ENCODE assay signal across 24 cellular contexts in the genomic region with DNA sequence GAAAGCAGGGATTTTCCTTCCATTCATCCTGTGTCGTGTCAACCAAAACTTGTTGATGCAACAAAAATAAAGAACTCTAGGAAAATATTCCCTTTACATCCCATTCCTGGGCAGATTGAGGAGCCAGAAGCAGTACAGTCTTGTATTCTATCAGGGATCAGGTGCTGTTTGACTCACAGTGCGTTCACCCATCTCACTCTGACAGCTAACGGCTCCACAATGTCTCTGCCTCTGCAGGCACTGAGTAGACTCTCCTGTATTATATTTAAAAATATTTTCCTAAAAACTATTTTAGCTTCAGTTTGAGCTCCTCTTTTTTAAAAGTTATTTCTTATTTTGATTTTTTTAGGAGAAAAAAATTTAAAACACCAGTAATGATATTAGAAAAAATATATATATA.
DNase-seq lines count a peak whose midpoint lies in the region; ATAC-seq, FAIRE-seq and TF ChIP-seq lines count a peak whose summit lies in the region.
"Had no signal": no experiment of that assay in that cellular context is flagged by ENCODE, and none has a peak within 500 bp of the region (broad histone marks: within the 10 kb centered on the region; RNA-seq: fewer than 3 reads in every experiment).

No MANE protein-coding gene starts in this region.

- no peak for TF ChIP-seq POLR2A in H1 (IDR thresholded peaks at IDR 0.05; ENCODE audit: control extremely low read depth in 1 of 2, low read depth in 2 of 2, low read length in 2 of 2)

- no peak for ATAC-seq in HG03097 (IDR thresholded peaks at IDR 0.05; ENCODE audit: low FRiP score, unreplicated experiment)
- ATAC-seq: A549 had no signal

- no peaks in the 10 kb centered on the region for H3K27me3 ChIP-seq in H1 (replicated peaks in 1 of 4; ENCODE audit: control insufficient read depth in 3 of 4, extremely low read depth in 1 of 4, insufficient read depth in 3 of 4, low read length in 3 of 4)
- no peaks in the 10 kb centered on the region for H3K27me3 ChIP-seq in neural cell (ENCODE audit: insufficient read depth, low read depth, low read length)
- H3K27me3 ChIP-seq: BE2C; BLaER1 treated with 17β-estradiol and CSF1 and Interleukin-3, amounts not matched to agents 10 nM and 100 nM had no signal

- no peak for TF ChIP-seq RAD21 in H1 (IDR thresholded peaks at IDR 0.05 in 1 of 2, conservative IDR thresholded peaks at IDR 0.05 in 1 of 2; ENCODE audit: low read depth in 2 of 2, low read length in 2 of 2)
- TF ChIP-seq RAD21 in neural cell (conservative IDR thresholded peaks at IDR 0.05): no peak

- no peak for FAIRE-seq in H1 (lab: Jason Lieb, UNC)
- FAIRE-seq: A549, GM12891, GM18507 had no signal

- no peaks in the 10 kb centered on the region for H3K36me3 Mint-ChIP-seq in activated CD4-positive, alpha-beta T cell treated with anti-CD3 and anti-CD28 coated beads, Interleukin-2, amount 10 ng/mL, durations not matched to agents 24 days and 14 days (ENCODE audit: low read depth)
- H3K36me3 Mint-ChIP-seq: CD14-positive monocyte had no signal

- H2BK5ac ChIP-seq in H1 (ENCODE audit: low read depth, low read length): no peak overlapping the region

- H3K27me3 Mint-ChIP-seq in activated CD4-positive, alpha-beta T cell treated with anti-CD3 and anti-CD28 coated beads, Interleukin-2, amount 10 ng/mL, durations not matched to agents 24 days and 14 days: no peaks in the 10 kb centered on the region
- H3K27me3 Mint-ChIP-seq: CD4-positive, alpha-beta T cell had no signal

- H4K5ac ChIP-seq in H1 (ENCODE audit: insufficient read length, low read depth, low read length): no peak overlapping the region

- no peak overlapping the region for H2BK120ac ChIP-seq in H1 (replicated peaks; ENCODE audit: low read depth, low read length)

- no peak overlapping the region for H3K4me3 Mint-ChIP-seq in activated CD4-positive, alpha-beta T cell treated with anti-CD3 and anti-CD28 coated beads, Interleukin-2, amount 10 ng/mL, durations not matched to agents 24 days and 14 days
- H3K4me3 Mint-ChIP-seq: CD14-positive monocyte; CD4-positive, alpha-beta T cell had no signal

- H3K27ac ChIP-seq in H1 (ENCODE audit: low read depth, low read length) (no peak overlapping the region), neural cell (ENCODE audit: low read length) (no peak overlapping the region)
- H3K27ac ChIP-seq: A549; BLaER1 treated with 17β-estradiol and CSF1 and Interleukin-3, amounts not matched to agents 10 nM and 100 nM had no signal

- no peaks in the 10 kb centered on the region for H3K36me3 ChIP-seq in H1 (ENCODE audit: control insufficient read depth in 2 of 4, insufficient read depth in 4 of 4, low read length in 3 of 4)
- H3K36me3 ChIP-seq in neural cell (ENCODE audit: insufficient read depth, low read length): no peaks in the 10 kb centered on the region
- H3K36me3 ChIP-seq: BE2C; BLaER1 treated with 17β-estradiol and CSF1 and Interleukin-3, amounts not matched to agents 10 nM and 100 nM had no signal

- no peak overlapping the region for H2BK20ac ChIP-seq in H1 (ENCODE audit: low read length)

- H2BK12ac ChIP-seq in H1 (ENCODE audit: low read depth, low read length): no peak overlapping the region

- no peaks in the 10 kb centered on the region for H3K9me3 Mint-ChIP-seq in activated CD4-positive, alpha-beta T cell treated with anti-CD3 and anti-CD28 coated beads, Interleukin-2, amount 10 ng/mL, durations not matched to agents 24 days and 14 days
- H3K9me3 Mint-ChIP-seq: CD4-positive, alpha-beta T cell had no signal

- H4K91ac ChIP-seq in H1 (replicated peaks; ENCODE audit: insufficient read length, low read length): no peak overlapping the region

- intact Hi-C loops in activated CD4-positive, alpha-beta T cell treated with anti-CD3 and anti-CD28 coated beads, Interleukin-2, amount 10 ng/mL, durations not matched to agents 24 days and 14 days (cut with micrococcal nuclease): no loop called here

- H3K56ac ChIP-seq in H1 (replicated peaks; ENCODE audit: insufficient read length, low read depth, low read length): no peak overlapping the region

- H3K9me3 ChIP-seq in H1 (ENCODE audit: insufficient read depth in 2 of 2, low read depth in 1 of 2, low read length in 1 of 2) (no peaks in the 10 kb centered on the region), neural cell (ENCODE audit: low read length) (no peaks in the 10 kb centered on the region)
- H3K9me3 ChIP-seq: A549; BE2C; BLaER1 treated with 17β-estradiol and CSF1 and Interleukin-3, amounts not matched to agents 10 nM and 100 nM had no signal

- no peak overlapping the region for H2AK5ac ChIP-seq in H1 (ENCODE audit: low read depth, low read length)

- no peak overlapping the region for H2BK15ac ChIP-seq in H1 (ENCODE audit: low read length)

- H3K4me1 Mint-ChIP-seq in activated CD4-positive, alpha-beta T cell treated with anti-CD3 and anti-CD28 coated beads, Interleukin-2, amount 10 ng/mL, durations not matched to agents 24 days and 14 days: no peaks in the 10 kb centered on the region
- H3K4me1 Mint-ChIP-seq: CD14-positive monocyte had no signal

- H3K79me2 ChIP-seq in H1 (ENCODE audit: control insufficient read depth in 1 of 2, insufficient read depth in 2 of 2, low read length in 2 of 2): no peaks in the 10 kb centered on the region
- H3K79me2 ChIP-seq in neural cell (replicated peaks; ENCODE audit: insufficient read depth, low read length): no peaks in the 10 kb centered on the region

- no peak overlapping the region for H3K9ac ChIP-seq in H1 (replicated peaks in 1 of 4; ENCODE audit: extremely low read depth in 1 of 4, low read depth in 3 of 4, low read length in 3 of 4)
- H3K9ac ChIP-seq in neural cell (ENCODE audit: low read length): no peak overlapping the region
- H3K9ac ChIP-seq: BLaER1 treated with 17β-estradiol and CSF1 and Interleukin-3, amounts not matched to agents 10 nM and 100 nM had no signal

- H3K27ac Mint-ChIP-seq in activated CD4-positive, alpha-beta T cell treated with anti-CD3 and anti-CD28 coated beads, Interleukin-2, amount 10 ng/mL, durations not matched to agents 24 days and 14 days: no peak overlapping the region
- H3K27ac Mint-ChIP-seq: CD14-positive monocyte; CD4-positive, alpha-beta T cell had no signal

- POLR2A ChIA-PET in H1 (lab: Charles Lee; ENCODE audit: partially characterized antibody): no interaction called here

- H4K8ac ChIP-seq in H1 (ENCODE audit: extremely low read depth, insufficient read depth, low read length): no peak overlapping the region

- DNase-seq in activated CD4-positive, alpha-beta T cell treated with anti-CD3 and anti-CD28 coated beads, Interleukin-2, amount 10 ng/mL, durations not matched to agents 24 days and 14 days: peak; percentile 25
- DNase-seq in activated CD4-positive, alpha-beta T cell treated with anti-CD3 and anti-CD28 coated beads, Interleukin-2, amount 50 U/mL, for 48 hours: no peak
- DNase-seq in H1 (ENCODE audit: low read depth in 1 of 2, low spot score in 2 of 2) (no peak), NCI-H2171 treated with DMSO at 0.1 percent for 48 hours (lab: John Stamatoyannopoulos, UW) (no peak), SHP77 (lab: John Stamatoyannopoulos, UW) (no peak)
- DNase-seq: 8988T; ACHN; AML-193; BE2C; Calu3; CD4-positive, alpha-beta T cell; COR-L47; DMS53; DMS79 treated with DMSO at 0.1 percent for 48 hours; GF-D8; GOT3; HCEC 1CT had no signal

- no peaks in the 10 kb centered on the region for H4K20me1 ChIP-seq in H1 (replicated peaks in 1 of 2; ENCODE audit: control insufficient read depth in 1 of 2, insufficient read depth in 2 of 2, low read length in 2 of 2)
- H4K20me1 ChIP-seq in neural cell (ENCODE audit: insufficient read depth): no peaks in the 10 kb centered on the region
- H4K20me1 ChIP-seq: BLaER1 treated with 17β-estradiol and CSF1 and Interleukin-3, amounts not matched to agents 10 nM and 100 nM had no signal

- peak overlapping the region; percentile 48; the same call in 1 of the 2 replicates for H2AFZ ChIP-seq in H1 (ENCODE audit: low read length)
- H2AFZ ChIP-seq in neural cell (ENCODE audit: low read depth, low read length): no peak overlapping the region

- 87% methylated on average over 3 of the region's 3 CpGs; no CpG with 5 or more reads in 1 of the 2 experiments for WGBS in H1 (ENCODE audit: extremely low coverage in 1 of 2, insufficient coverage in 1 of 2, insufficient read length in 1 of 2, insufficient replicate concordance in 2 of 2, low coverage in 1 of 2, low lambda C conversion rate in 2 of 2, missing lambda C conversion rate in 1 of 2), 2 experiments

- H3K14ac ChIP-seq in H1 (ENCODE audit: insufficient read length): no peak overlapping the region

- no peak for TF ChIP-seq EP300 in H1 (IDR thresholded peaks at IDR 0.05; ENCODE audit: borderline replicate concordance in 1 of 2, low read depth in 2 of 2, low read length in 2 of 2)
- TF ChIP-seq EP300 in neural cell (conservative IDR thresholded peaks at IDR 0.05; ENCODE audit: poor library complexity, severe bottlenecking): no peak

- H3K4me3 ChIP-seq in H1 (ENCODE audit: extremely low read depth in 1 of 4, insufficient read depth in 2 of 4, low read depth in 3 of 4, low read length in 4 of 4) (no peak overlapping the region), neural cell (ENCODE audit: low read length) (no peak overlapping the region)
- H3K4me3 ChIP-seq: A549; BLaER1 treated with 17β-estradiol and CSF1 and Interleukin-3, amounts not matched to agents 10 nM and 100 nM had no signal

- no peaks in the 10 kb centered on the region for H3F3A ChIP-seq in neural cell (ENCODE audit: insufficient read depth, low read length, poor library complexity, severe bottlenecking)

- no peak overlapping the region for H3K4ac ChIP-seq in H1 (replicated peaks; ENCODE audit: insufficient read length, low read depth, low read length)

- H3K23ac ChIP-seq in H1 (ENCODE audit: insufficient read length): no peak overlapping the region

- H3K4me2 ChIP-seq in H1 (ENCODE audit: insufficient read depth in 1 of 2, low read depth in 2 of 2, low read length in 2 of 2) (no peak overlapping the region), neural cell (ENCODE audit: low read length) (no peak overlapping the region)
- H3K4me2 ChIP-seq: A549; BLaER1 treated with 17β-estradiol and CSF1 and Interleukin-3, amounts not matched to agents 10 nM and 100 nM had no signal

- no peaks in the 10 kb centered on the region for H3K9me2 ChIP-seq in neural cell (ENCODE audit: insufficient read depth, low read length)

- no peaks in the 10 kb centered on the region for H3K79me1 ChIP-seq in H1 (ENCODE audit: low read depth, low read length)

- CTCF ChIA-PET in H1 (lab: Charles Lee; ENCODE audit: partially characterized antibody): interaction anchor here (0.7 kb wide), 2 partner anchors 51 to 279 kb away, joined by 3 read pairs; no protein-coding TSS in a partner anchor

- H3K23me2 ChIP-seq in H1 (ENCODE audit: low read depth, low read length): no peaks in the 10 kb centered on the region

- no peaks in the 10 kb centered on the region for H3K4me1 ChIP-seq in H1 (replicated peaks in 1 of 4; ENCODE audit: control insufficient read depth in 3 of 4, insufficient read depth in 4 of 4, low read length in 3 of 4)
- H3K4me1 ChIP-seq: A549; BE2C; BLaER1 treated with 17β-estradiol and CSF1 and Interleukin-3, amounts not matched to agents 10 nM and 100 nM had no signal

- no peak overlapping the region for H3K18ac ChIP-seq in H1 (ENCODE audit: extremely low read depth, low read length)

- TF ChIP-seq CTCF in H1 (IDR thresholded peaks at IDR 0.05; ENCODE audit: control extremely low read depth in 1 of 3, insufficient read depth in 1 of 3, low read depth in 1 of 3, low read length in 3 of 3): no peak
- TF ChIP-seq CTCF in neural cell (IDR thresholded peaks at IDR 0.05; ENCODE audit: poor library complexity, severe bottlenecking): no peak
